8 cellular contexts compared by ENCODE assay signal in genomic region chr5:132813599-132814440, GRCh38. TPM values are rescaled to one million over a fixed set of nuclear protein-coding genes. Genes with fewer than 3 reads are reported as not detected.
DNase-seq lines count a peak whose midpoint lies in the region; ATAC-seq and TF ChIP-seq lines count a peak whose summit lies in the region.

No MANE protein-coding gene starts in this region.

- H3K4me1 ChIP-seq in cardiac muscle cell (ENCODE audit: low read depth) = peaks cover 3% of the 10 kb centered on the region
- H3K4me1 ChIP-seq in rectal smooth muscle tissue (ENCODE audit: control insufficient read depth, insufficient read depth, low read length) = no peaks in the 10 kb centered on the region

- H3K36me3 Mint-ChIP-seq in activated T-cell treated with anti-CD3 and anti-CD28 coated beads, Interleukin-2, amount 50 U/mL, for 24 hours (ENCODE audit: low read depth) = no peaks in the 10 kb centered on the region

- H3K9me3 ChIP-seq in cardiac muscle cell (ENCODE audit: low read depth) = no peaks in the 10 kb centered on the region

- H3K4me3 ChIP-seq in cardiac muscle cell (peak overlapping the region; percentile 37), rectal smooth muscle tissue (ENCODE audit: low read length) (peak overlapping the region; percentile 55)

- no peak overlapping the region for H3K4me3 Mint-ChIP-seq in activated T-cell treated with anti-CD3 and anti-CD28 coated beads, Interleukin-2, amount 50 U/mL, for 24 hours

- no peak overlapping the region for H3K27ac ChIP-seq in cardiac muscle cell
- H3K27ac ChIP-seq in rectal smooth muscle tissue (ENCODE audit: low read depth, low read length) = no peak overlapping the region

- no peak overlapping the region for H3K27ac Mint-ChIP-seq in activated T-cell treated with anti-CD3 and anti-CD28 coated beads, Interleukin-2, amount 50 U/mL, for 24 hours

- peaks cover 52% of the 10 kb centered on the region for H3K27me3 Mint-ChIP-seq in activated T-cell treated with anti-CD3 and anti-CD28 coated beads, Interleukin-2, amount 50 U/mL, for 24 hours

- H3K4me1 Mint-ChIP-seq in activated T-cell treated with anti-CD3 and anti-CD28 coated beads, Interleukin-2, amount 50 U/mL, for 24 hours (ENCODE audit: low read depth) = peaks cover 7% of the 10 kb centered on the region

- no peak overlapping the region for H3K9ac ChIP-seq in rectal smooth muscle tissue (ENCODE audit: low read length)

- H3K36me3 ChIP-seq in cardiac muscle cell (no peaks in the 10 kb centered on the region), rectal smooth muscle tissue (ENCODE audit: control insufficient read depth, insufficient read depth, low read length) (no peaks in the 10 kb centered on the region)

- peaks cover 89% of the 10 kb centered on the region for H3K27me3 ChIP-seq in cardiac muscle cell
- H3K27me3 ChIP-seq in rectal smooth muscle tissue (ENCODE audit: control insufficient read depth, insufficient read depth, low read length) = peaks cover 6% of the 10 kb centered on the region

- peak; percentile 13 to 29 for DNase-seq in stimulated activated CD4-positive, alpha-beta T cell treated with anti-CD3 and anti-CD28 coated beads, Interleukin-4, amount 100 ng/mL, for 4 hours
- no peak for DNase-seq in stimulated activated CD4-positive, alpha-beta T cell treated with anti-CD3 and anti-CD28 coated beads, Interleukin-1b, Interleukin-23, amount 100 ng/mL, for 48 hours
- peak; percentile 64 for DNase-seq in activated T-cell treated with anti-CD3 and anti-CD28 coated beads, Interleukin-2, amount 50 U/mL, for 24 hours
- DNase-seq in cardiac muscle cell (ENCODE audit: low read depth in 1 of 2, low spot score in 1 of 2) = peak in 1 of 2 donors; percentile 58
- DNase-seq in AG08396 (ENCODE audit: low spot score) = no peak

- no peaks in the 10 kb centered on the region for H3K9me3 Mint-ChIP-seq in activated T-cell treated with anti-CD3 and anti-CD28 coated beads, Interleukin-2, amount 50 U/mL, for 24 hours

- no peak for ATAC-seq in GM21447 (IDR thresholded peaks at IDR 0.05; ENCODE audit: unreplicated experiment)
- ATAC-seq in HG03469 (IDR thresholded peaks at IDR 0.05; ENCODE audit: unreplicated experiment) = no peak

- no peak for TF ChIP-seq CTCF in cardiac muscle cell (IDR thresholded peaks at IDR 0.05; ENCODE audit: low read depth, low read length)

RNA-seq across cellular contexts. Expression of gene SOWAHA, which starts 0.7 kb away (rescaled TPM):
- total RNA-seq in cardiac muscle cell = 0.14 TPM in 1 of 2 replicates, not detected in the other
- not detected in 2 replicates for polyA plus RNA-seq in cardiac muscle cell

RNA-seq across cellular contexts. Expression of gene SHROOM1, which starts 16.6 kb away (rescaled TPM):
- total RNA-seq in cardiac muscle cell = 8.1 and 9.8 TPM in 2 replicates
- polyA plus RNA-seq in cardiac muscle cell = 13.3 TPM in 2 replicates

RNA-seq across cellular contexts. Expression of gene SEPTIN8, which starts 36.8 kb away (rescaled TPM):
- total RNA-seq in cardiac muscle cell = 41.0 and 51.9 TPM in 2 replicates
- 18.6 and 24.4 TPM in 2 replicates for polyA plus RNA-seq in cardiac muscle cell

RNA-seq across cellular contexts. Expression of gene GDF9, which starts 52.4 kb away (rescaled TPM):
- total RNA-seq in cardiac muscle cell = 0.14 and 0.45 TPM in 2 replicates
- polyA plus RNA-seq in cardiac muscle cell = 1.8 TPM in 1 of 2 replicates, not detected in the other

RNA-seq across cellular contexts. Expression of gene UQCRQ, which starts 52.6 kb away (rescaled TPM):
- total RNA-seq in cardiac muscle cell = 97.0 and 217 TPM in 2 replicates
- 949 and 1,297 TPM in 2 replicates for polyA plus RNA-seq in cardiac muscle cell

Comparison
In these comparisons a context has a peak if more than half of its experiments do, and no peak if none do; other contexts are left out.
1. DNase-seq: peak in stimulated activated CD4-positive, alpha-beta T cell treated with anti-CD3 and anti-CD28 coated beads, Interleukin-4, amount 100 ng/mL, for 4 hours (2 of 2) and activated T-cell treated with anti-CD3 and anti-CD28 coated beads, Interleukin-2, amount 50 U/mL, for 24 hours (single experiment); none in stimulated activated CD4-positive, alpha-beta T cell treated with anti-CD3 and anti-CD28 coated beads, Interleukin-1b, Interleukin-23, amount 100 ng/mL, for 48 hours (single experiment) and AG08396 (single experiment).